31 cellular contexts compared by ENCODE assay signal in genomic region chr7:92035576-92035975, GRCh38.
"Had no signal": no experiment of that assay in that cellular context is flagged by ENCODE, and none has a peak within 500 bp of the region (broad histone marks: within the 10 kb centered on the region; RNA-seq: fewer than 3 reads in every experiment).

No MANE protein-coding gene starts in this region.

- H3K4me3 Mint-ChIP-seq: activated CD4-positive, alpha-beta memory T cell treated with anti-CD3 and anti-CD28 coated beads for 36 hours; activated CD4-positive, alpha-beta T cell treated with anti-CD3 and anti-CD28 coated beads for 36 hours; activated CD4-positive, alpha-beta T cell treated with anti-CD3 and anti-CD28 coated beads, Interleukin-2, amount 10 ng/mL, durations not matched to agents 7 days and 5 days; activated naive CD4-positive, alpha-beta T cell treated with anti-CD3 and anti-CD28 coated beads, Interleukin-2, amount 10 ng/mL, durations not matched to agents 7 days and 5 days; activated naive CD8-positive, alpha-beta T cell treated with anti-CD3 and anti-CD28 coated beads, Interleukin-2, amount 10 ng/mL, durations not matched to agents 7 days and 5 days; activated T-cell treated with anti-CD3 and anti-CD28 coated beads, Interleukin-2, amount 50 U/mL, for 4 hours; central memory CD8-positive, alpha-beta T cell; T-helper 1 cell treated with Interleukin-12 subunit alpha and Interleukin-12 subunit beta and Interleukin-4 antibody, amounts not matched to agents 30 μg/mL and 1 μg/mL, for 36 hours; T-helper 2 cell treated with Interferon-gamma antibody and Interleukin-4, amounts not matched to agents 5 μg/mL and 100 μg/mL, for 36 hours had no signal

- DNase-seq: activated CD4-positive, alpha-beta memory T cell treated with anti-CD3 and anti-CD28 coated beads for 36 hours; activated CD4-positive, alpha-beta T cell treated with anti-CD3 and anti-CD28 coated beads for 36 hours; activated CD4-positive, alpha-beta T cell treated with anti-CD3 and anti-CD28 coated beads, Interleukin-2, amount 10 ng/mL, durations not matched to agents 7 days and 5 days; activated CD8-positive, alpha-beta memory T cell treated with anti-CD3 and anti-CD28 coated beads, Interleukin-2, amount 50 U/mL, for 4 hours; activated effector memory CD4-positive, alpha-beta T cell treated with Interleukin-2 at 50 U/mL for 16 hours; activated naive CD4-positive, alpha-beta T cell treated with anti-CD3 and anti-CD28 coated beads, Interleukin-2, amount 10 ng/mL, durations not matched to agents 7 days and 5 days; activated naive CD8-positive, alpha-beta T cell treated with anti-CD3 and anti-CD28 coated beads, Interleukin-2, amount 10 ng/mL, durations not matched to agents 7 days and 5 days; activated T-cell treated with anti-CD3 and anti-CD28 coated beads for 4 hours; activated T-cell treated with anti-CD3 and anti-CD28 coated beads, Interleukin-2, amount 50 U/mL, for 4 hours; amygdala; Kasumi-1; KG1; MG63; NCI-H1048; NCI-H1105 treated with DMSO at 0.1 percent for 48 hours; NCI-H1436; NCI-H1694; NCI-H1930; NCI-H2081 treated with DMSO at 0.1 percent for 48 hours; NCI-H226; NCI-H524 treated with DMSO at 0.1 percent for 48 hours; SHP77; SJCRH30 had no signal

- H3K27me3 ChIP-seq: ascending aorta, cardiac muscle cell, MG63, SJCRH30 had no signal

- H3K27me3 Mint-ChIP-seq: activated CD4-positive, alpha-beta memory T cell treated with anti-CD3 and anti-CD28 coated beads for 36 hours; activated CD4-positive, alpha-beta T cell treated with anti-CD3 and anti-CD28 coated beads for 36 hours; activated CD4-positive, alpha-beta T cell treated with anti-CD3 and anti-CD28 coated beads, Interleukin-2, amount 10 ng/mL, durations not matched to agents 7 days and 5 days; activated naive CD4-positive, alpha-beta T cell treated with anti-CD3 and anti-CD28 coated beads, Interleukin-2, amount 10 ng/mL, durations not matched to agents 7 days and 5 days; activated naive CD8-positive, alpha-beta T cell treated with anti-CD3 and anti-CD28 coated beads, Interleukin-2, amount 10 ng/mL, durations not matched to agents 7 days and 5 days; central memory CD8-positive, alpha-beta T cell had no signal

- H3K9me3 Mint-ChIP-seq: activated CD4-positive, alpha-beta memory T cell treated with anti-CD3 and anti-CD28 coated beads for 36 hours; activated CD4-positive, alpha-beta T cell treated with anti-CD3 and anti-CD28 coated beads, Interleukin-2, amount 10 ng/mL, durations not matched to agents 7 days and 5 days; activated naive CD4-positive, alpha-beta T cell treated with anti-CD3 and anti-CD28 coated beads, Interleukin-2, amount 10 ng/mL, durations not matched to agents 7 days and 5 days; activated T-cell treated with anti-CD3 and anti-CD28 coated beads, Interleukin-2, amount 50 U/mL, for 4 hours; central memory CD8-positive, alpha-beta T cell; T-helper 1 cell treated with Interleukin-12 subunit alpha and Interleukin-12 subunit beta and Interleukin-4 antibody, amounts not matched to agents 30 μg/mL and 1 μg/mL, for 36 hours; T-helper 2 cell treated with Interferon-gamma antibody and Interleukin-4, amounts not matched to agents 5 μg/mL and 100 μg/mL, for 36 hours had no signal

- H3K9me3 ChIP-seq: ascending aorta, MG63, SJCRH30 had no signal

- H3K27ac Mint-ChIP-seq: activated CD4-positive, alpha-beta memory T cell treated with anti-CD3 and anti-CD28 coated beads for 36 hours; activated CD4-positive, alpha-beta T cell treated with anti-CD3 and anti-CD28 coated beads for 36 hours; activated CD4-positive, alpha-beta T cell treated with anti-CD3 and anti-CD28 coated beads, Interleukin-2, amount 10 ng/mL, durations not matched to agents 7 days and 5 days; activated naive CD4-positive, alpha-beta T cell treated with anti-CD3 and anti-CD28 coated beads, Interleukin-2, amount 10 ng/mL, durations not matched to agents 7 days and 5 days; activated naive CD8-positive, alpha-beta T cell treated with anti-CD3 and anti-CD28 coated beads, Interleukin-2, amount 10 ng/mL, durations not matched to agents 7 days and 5 days; T-helper 1 cell treated with Interleukin-12 subunit alpha and Interleukin-12 subunit beta and Interleukin-4 antibody, amounts not matched to agents 30 μg/mL and 1 μg/mL, for 36 hours; T-helper 2 cell treated with Interferon-gamma antibody and Interleukin-4, amounts not matched to agents 5 μg/mL and 100 μg/mL, for 36 hours had no signal

- H3K27ac ChIP-seq: ascending aorta, cardiac muscle cell, SJCRH30, SK-N-MC had no signal

- ATAC-seq: activated CD4-positive, alpha-beta T cell treated with anti-CD3 and anti-CD28 coated beads for 36 hours; activated CD4-positive, CD25-positive, alpha-beta regulatory T cell treated with anti-CD3 and anti-CD28 coated beads, Interleukin-2, amount 50 U/mL, for 24 hours; activated T-cell treated with anti-CD3 and anti-CD28 coated beads, Interleukin-2, amount 50 U/mL, for 4 hours; Panc1 had no signal

- H3K4me1 Mint-ChIP-seq: activated CD4-positive, alpha-beta T cell treated with anti-CD3 and anti-CD28 coated beads for 36 hours; activated CD4-positive, alpha-beta T cell treated with anti-CD3 and anti-CD28 coated beads, Interleukin-2, amount 10 ng/mL, durations not matched to agents 7 days and 5 days; activated naive CD4-positive, alpha-beta T cell treated with anti-CD3 and anti-CD28 coated beads, Interleukin-2, amount 10 ng/mL, durations not matched to agents 7 days and 5 days had no signal

- H3K4me3 ChIP-seq: ascending aorta, cardiac muscle cell, MG63, SJCRH30, SK-N-MC had no signal

- H3K4me1 ChIP-seq: ascending aorta, SJCRH30 had no signal
